Comparison of ENCODE assay signal across 1 cellular context in genomic region chr16:74984194-74984669, GRCh38.
TF ChIP-seq lines count a peak whose summit lies in the region.

No MANE protein-coding gene starts in this region.

TF ChIP-seq in A549, 52 proteins besides CTCF, POLR2A, EP300 and RAD21 (continued from another document):
- TF ChIP-seq, protein P1, sequence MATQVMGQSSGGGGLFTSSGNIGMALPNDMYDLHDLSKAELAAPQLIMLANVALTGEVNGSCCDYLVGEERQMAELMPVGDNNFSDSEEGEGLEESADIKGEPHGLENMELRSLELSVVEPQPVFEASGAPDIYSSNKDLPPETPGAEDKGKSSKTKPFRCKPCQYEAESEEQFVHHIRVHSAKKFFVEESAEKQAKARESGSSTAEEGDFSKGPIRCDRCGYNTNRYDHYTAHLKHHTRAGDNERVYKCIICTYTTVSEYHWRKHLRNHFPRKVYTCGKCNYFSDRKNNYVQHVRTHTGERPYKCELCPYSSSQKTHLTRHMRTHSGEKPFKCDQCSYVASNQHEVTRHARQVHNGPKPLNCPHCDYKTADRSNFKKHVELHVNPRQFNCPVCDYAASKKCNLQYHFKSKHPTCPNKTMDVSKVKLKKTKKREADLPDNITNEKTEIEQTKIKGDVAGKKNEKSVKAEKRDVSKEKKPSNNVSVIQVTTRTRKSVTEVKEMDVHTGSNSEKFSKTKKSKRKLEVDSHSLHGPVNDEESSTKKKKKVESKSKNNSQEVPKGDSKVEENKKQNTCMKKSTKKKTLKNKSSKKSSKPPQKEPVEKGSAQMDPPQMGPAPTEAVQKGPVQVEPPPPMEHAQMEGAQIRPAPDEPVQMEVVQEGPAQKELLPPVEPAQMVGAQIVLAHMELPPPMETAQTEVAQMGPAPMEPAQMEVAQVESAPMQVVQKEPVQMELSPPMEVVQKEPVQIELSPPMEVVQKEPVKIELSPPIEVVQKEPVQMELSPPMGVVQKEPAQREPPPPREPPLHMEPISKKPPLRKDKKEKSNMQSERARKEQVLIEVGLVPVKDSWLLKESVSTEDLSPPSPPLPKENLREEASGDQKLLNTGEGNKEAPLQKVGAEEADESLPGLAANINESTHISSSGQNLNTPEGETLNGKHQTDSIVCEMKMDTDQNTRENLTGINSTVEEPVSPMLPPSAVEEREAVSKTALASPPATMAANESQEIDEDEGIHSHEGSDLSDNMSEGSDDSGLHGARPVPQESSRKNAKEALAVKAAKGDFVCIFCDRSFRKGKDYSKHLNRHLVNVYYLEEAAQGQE (IDR thresholded peaks at IDR 0.05), result no peak
- TF ChIP-seq NFE2L2 (conservative IDR thresholded peaks at IDR 0.05; ENCODE audit: low read length), result no peak
- TF ChIP-seq ESRRA (IDR thresholded peaks at IDR 0.05; ENCODE audit: borderline replicate concordance, low read length), result no peak
- TF ChIP-seq ZFP36 (IDR thresholded peaks at IDR 0.05; ENCODE audit: borderline replicate concordance, partially characterized antibody), result no peak
TF ChIP-seq in A549: peak in this region for 0.
